In genomic region chr22:43151251-43152000, GRCh38 we compare ENCODE assay signal across 1 cellular context.
A peak's percentile ranks its signal among the peaks of the same experiment; 100 is the strongest.
TF ChIP-seq lines count a peak whose summit lies in the region.

TSS of gene TSPO (plus strand) at chr22:43151559. CDS start at chr22:43159239, 7,680 bp downstream.

TF ChIP-seq in K562, 482 proteins besides CTCF, POLR2A, EP300 and RAD21 (continued from another document and continues in another):
- TF ChIP-seq ZNF217 (CRISPR knock-in tag; IDR thresholded peaks at IDR 0.05) = no peak
- TF ChIP-seq FOXK2 (conservative IDR thresholded peaks at IDR 0.05 in 1 of 2, IDR thresholded peaks at IDR 0.05 in 1 of 2; ENCODE audit: low read depth in 2 of 2) = no peak
- TF ChIP-seq YBX1 (IDR thresholded peaks at IDR 0.05) = no peak
- no peak for TF ChIP-seq MECOM (CRISPR knock-in tag; IDR thresholded peaks at IDR 0.05)
- no peak for TF ChIP-seq CSDE1 (IDR thresholded peaks at IDR 0.05)
- TF ChIP-seq E2F8 (IDR thresholded peaks at IDR 0.05; ENCODE audit: low read depth, partially characterized antibody) = no peak
- no peak for TF ChIP-seq MCM3 (IDR thresholded peaks at IDR 0.05)
- 0 out of 2 replicates have a peak, but pooled peaks have one; percentile 46 for TF ChIP-seq FOXP1 (CRISPR knock-in tag; IDR thresholded peaks at IDR 0.05)
- TF ChIP-seq TCF15 (CRISPR knock-in tag; IDR thresholded peaks at IDR 0.05) = no peak
- no peak for TF ChIP-seq SPI1 (IDR thresholded peaks at IDR 0.05; ENCODE audit: borderline replicate concordance, low read depth, low read length)
- TF ChIP-seq RFX5 (IDR thresholded peaks at IDR 0.05; ENCODE audit: low read depth, low read length) = 0 out of 2 replicates have a peak, but pooled peaks have one; percentile 48
- TF ChIP-seq DIDO1 (tag; IDR thresholded peaks at IDR 0.05; ENCODE audit: low read depth) = no peak
- no peak for TF ChIP-seq PHF21A (IDR thresholded peaks at IDR 0.05; ENCODE audit: borderline replicate concordance, low read depth)
- TF ChIP-seq STAT5A (IDR thresholded peaks at IDR 0.05; ENCODE audit: borderline replicate concordance, low read length) = no peak
- no peak for TF ChIP-seq KDM5B (IDR thresholded peaks at IDR 0.05; ENCODE audit: insufficient replicate concordance, low read depth, low read length)
- TF ChIP-seq BACH1 (tag; IDR thresholded peaks at IDR 0.05) = no peak
- no peak for TF ChIP-seq SIX5 (IDR thresholded peaks at IDR 0.05; ENCODE audit: borderline replicate concordance in 1 of 2, insufficient read depth in 1 of 2, low read depth in 1 of 2, low read length in 2 of 2)
- peak; percentile 16; the same call in 1 of the 2 replicates for TF ChIP-seq KLF6 (CRISPR knock-in tag; IDR thresholded peaks at IDR 0.05; ENCODE audit: borderline replicate concordance)
- TF ChIP-seq ATF1 (CRISPR knock-in tag; IDR thresholded peaks at IDR 0.05) = no peak
- no peak for TF ChIP-seq ATF1 (tag; IDR thresholded peaks at IDR 0.05)
- TF ChIP-seq SIRT6 (IDR thresholded peaks at IDR 0.05; ENCODE audit: low read depth, low read length) = no peak
- no peak for TF ChIP-seq MEIS2 (IDR thresholded peaks at IDR 0.05; ENCODE audit: partially characterized antibody)
- no peak for TF ChIP-seq TAF7 (tag; IDR thresholded peaks at IDR 0.05)
- peak; percentile 98 for TF ChIP-seq L3MBTL2 (IDR thresholded peaks at IDR 0.05)
- no peak for TF ChIP-seq ZNF41 (CRISPR knock-in tag; conservative IDR thresholded peaks at IDR 0.05)
- TF ChIP-seq CEBPB (tag; IDR thresholded peaks at IDR 0.05) = no peak
- no peak for TF ChIP-seq AFF4 (CRISPR knock-in tag; IDR thresholded peaks at IDR 0.05)
- no peak for TF ChIP-seq ZNF668 (CRISPR knock-in tag; IDR thresholded peaks at IDR 0.05)
- TF ChIP-seq, protein P1, sequence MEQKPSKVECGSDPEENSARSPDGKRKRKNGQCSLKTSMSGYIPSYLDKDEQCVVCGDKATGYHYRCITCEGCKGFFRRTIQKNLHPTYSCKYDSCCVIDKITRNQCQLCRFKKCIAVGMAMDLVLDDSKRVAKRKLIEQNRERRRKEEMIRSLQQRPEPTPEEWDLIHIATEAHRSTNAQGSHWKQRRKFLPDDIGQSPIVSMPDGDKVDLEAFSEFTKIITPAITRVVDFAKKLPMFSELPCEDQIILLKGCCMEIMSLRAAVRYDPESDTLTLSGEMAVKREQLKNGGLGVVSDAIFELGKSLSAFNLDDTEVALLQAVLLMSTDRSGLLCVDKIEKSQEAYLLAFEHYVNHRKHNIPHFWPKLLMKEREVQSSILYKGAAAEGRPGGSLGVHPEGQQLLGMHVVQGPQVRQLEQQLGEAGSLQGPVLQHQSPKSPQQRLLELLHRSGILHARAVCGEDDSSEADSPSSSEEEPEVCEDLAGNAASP (IDR thresholded peaks at IDR 0.05) = no peak
- TF ChIP-seq MAFK (IDR thresholded peaks at IDR 0.05; ENCODE audit: low read length) = no peak
- 0 out of 6 replicates have a peak, but pooled peaks of 1 of the 3 experiments have one; percentile 17 for TF ChIP-seq ZBTB11 (CRISPR knock-in tag; IDR thresholded peaks at IDR 0.05)
- no peak for TF ChIP-seq SFPQ (IDR thresholded peaks at IDR 0.05; ENCODE audit: low read depth, low read length)
- TF ChIP-seq FOXJ2 (tag; IDR thresholded peaks at IDR 0.05) = no peak
- no peak for TF ChIP-seq ZNF347 (CRISPR knock-in tag; IDR thresholded peaks at IDR 0.05; ENCODE audit: low read depth)
- TF ChIP-seq SMAD1 (IDR thresholded peaks at IDR 0.05; ENCODE audit: low read depth, low read length, partially characterized antibody) = no peak
- TF ChIP-seq, protein P2, sequence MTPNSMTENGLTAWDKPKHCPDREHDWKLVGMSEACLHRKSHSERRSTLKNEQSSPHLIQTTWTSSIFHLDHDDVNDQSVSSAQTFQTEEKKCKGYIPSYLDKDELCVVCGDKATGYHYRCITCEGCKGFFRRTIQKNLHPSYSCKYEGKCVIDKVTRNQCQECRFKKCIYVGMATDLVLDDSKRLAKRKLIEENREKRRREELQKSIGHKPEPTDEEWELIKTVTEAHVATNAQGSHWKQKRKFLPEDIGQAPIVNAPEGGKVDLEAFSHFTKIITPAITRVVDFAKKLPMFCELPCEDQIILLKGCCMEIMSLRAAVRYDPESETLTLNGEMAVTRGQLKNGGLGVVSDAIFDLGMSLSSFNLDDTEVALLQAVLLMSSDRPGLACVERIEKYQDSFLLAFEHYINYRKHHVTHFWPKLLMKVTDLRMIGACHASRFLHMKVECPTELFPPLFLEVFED (CRISPR knock-in tag; conservative IDR thresholded peaks at IDR 0.05) = no peak
- no peak for TF ChIP-seq ZNF121 (CRISPR knock-in tag; conservative IDR thresholded peaks at IDR 0.05)
- no peak for TF ChIP-seq MXD1 (CRISPR knock-in tag; IDR thresholded peaks at IDR 0.05; ENCODE audit: borderline replicate concordance, poor library complexity, severe bottlenecking)
- TF ChIP-seq CREB1 (IDR thresholded peaks at IDR 0.05) = no peak
- TF ChIP-seq CREB1 (CRISPR knock-in tag; IDR thresholded peaks at IDR 0.05) = no peak
- TF ChIP-seq SRSF1 (IDR thresholded peaks at IDR 0.05; ENCODE audit: low read depth, low read length) = no peak
- no peak for TF ChIP-seq HNRNPH1 (optimal IDR thresholded peaks at IDR 0.05; ENCODE audit: low read depth, low read length)
- no peak for TF ChIP-seq NR2C1 (IDR thresholded peaks at IDR 0.05)
- TF ChIP-seq NR2C1 (tag; IDR thresholded peaks at IDR 0.05) = no peak
- TF ChIP-seq, protein P3, sequence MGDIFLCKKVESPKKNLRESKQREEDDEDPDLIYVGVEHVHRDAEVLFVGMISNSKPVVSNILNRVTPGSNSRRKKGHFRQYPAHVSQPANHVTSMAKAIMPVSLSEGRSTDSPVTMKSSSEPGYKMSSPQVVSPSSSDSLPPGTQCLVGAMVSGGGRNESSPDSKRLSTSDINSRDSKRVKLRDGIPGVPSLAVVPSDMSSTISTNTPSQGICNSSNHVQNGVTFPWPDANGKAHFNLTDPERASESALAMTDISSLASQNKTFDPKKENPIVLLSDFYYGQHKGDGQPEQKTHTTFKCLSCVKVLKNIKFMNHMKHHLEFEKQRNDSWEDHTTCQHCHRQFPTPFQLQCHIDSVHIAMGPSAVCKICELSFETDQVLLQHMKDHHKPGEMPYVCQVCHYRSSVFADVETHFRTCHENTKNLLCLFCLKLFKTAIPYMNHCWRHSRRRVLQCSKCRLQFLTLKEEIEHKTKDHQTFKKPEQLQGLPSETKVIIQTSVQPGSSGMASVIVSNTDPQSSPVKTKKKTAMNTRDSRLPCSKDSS (IDR thresholded peaks at IDR 0.05; ENCODE audit: low read depth, partially characterized antibody) = no peak
- no peak for TF ChIP-seq SMC3 (conservative IDR thresholded peaks at IDR 0.05; ENCODE audit: insufficient read depth, low read depth, low read length)
- no peak for TF ChIP-seq IFI16 (CRISPR knock-in tag; IDR thresholded peaks at IDR 0.05)
- TF ChIP-seq ESRRA (IDR thresholded peaks at IDR 0.05; ENCODE audit: borderline replicate concordance, low read depth) = no peak
- TF ChIP-seq HSF4 (CRISPR knock-in tag; IDR thresholded peaks at IDR 0.05; ENCODE audit: borderline replicate concordance) = no peak
- TF ChIP-seq NR2F6 (CRISPR knock-in tag; IDR thresholded peaks at IDR 0.05) = no peak
- no peak for TF ChIP-seq MLLT1 (IDR thresholded peaks at IDR 0.05)
